In the genomic region with DNA sequence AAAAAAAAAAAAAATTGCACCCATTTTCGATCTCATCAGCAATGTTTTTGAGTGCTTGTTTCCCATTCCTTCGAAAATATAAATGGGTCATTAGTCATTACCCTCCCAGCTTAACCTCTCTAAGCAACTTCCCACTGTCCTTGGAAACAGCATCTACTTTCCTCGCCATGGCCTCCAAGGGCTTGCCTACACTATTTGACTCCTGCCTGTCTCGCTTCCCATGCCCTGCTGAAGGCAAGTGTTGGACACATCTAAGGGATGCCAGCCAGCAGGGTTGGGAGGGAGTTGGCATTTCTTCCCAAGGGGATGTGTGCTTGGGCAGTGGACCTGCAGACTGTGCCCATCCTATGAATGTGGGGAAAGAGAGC, we compare ENCODE assay signal across 12 cellular contexts. TPM values are rescaled to one million over a fixed set of nuclear protein-coding genes. Genes with fewer than 3 reads are reported as not detected.
DNase-seq lines count a peak whose midpoint lies in the region; ATAC-seq and TF ChIP-seq lines count a peak whose summit lies in the region.
"Had no signal": no experiment of that assay in that cellular context is flagged by ENCODE, and none has a peak within 500 bp of the region (broad histone marks: within the 10 kb centered on the region; RNA-seq: fewer than 3 reads in every experiment).

No MANE protein-coding gene starts in this region.

- no peaks in the 10 kb centered on the region for H3K9me2 ChIP-seq in GM23248 (ENCODE audit: insufficient read depth)

- 47 to 52% methylated on average over 4 of the region's 4 CpGs for WGBS in GM23248 (ENCODE audit: low coverage in 1 of 2, low lambda C conversion rate in 2 of 2, missing lambda C conversion rate in 2 of 2), 2 experiments

- no peaks in the 10 kb centered on the region for H3K4me1 ChIP-seq in GM23248 (ENCODE audit: insufficient read depth)

- H3K79me2 ChIP-seq in GM23248 (ENCODE audit: insufficient read depth): no peaks in the 10 kb centered on the region

- in situ Hi-C loops in GM23248 (cut with MboI): loop anchor here (10.0 kb wide), 1 partner anchor 149 kb away; no protein-coding TSS in a partner anchor

- peaks cover 37% of the 10 kb centered on the region for H3K36me3 Mint-ChIP-seq in dendritic cell treated with granulocyte-macrophage colony-stimulating factor and Interleukin-4, amounts not matched to agents 40 ng/mL and 50 ng/mL, for 4 days (ENCODE audit: low read depth)
- H3K36me3 Mint-ChIP-seq: CD4-positive, alpha-beta memory T cell; natural killer cell had no signal

- no peaks in the 10 kb centered on the region for H3K9me3 ChIP-seq in GM23248 (ENCODE audit: low read depth)
- H3K9me3 ChIP-seq: Peyer's patch, tibial artery had no signal

- peak; percentile 30 for ATAC-seq in omental fat pad (ENCODE audit: low FRiP score)
- ATAC-seq in GM18498 (IDR thresholded peaks at IDR 0.05; ENCODE audit: unreplicated experiment): no peak

- peak; percentile 38 for DNase-seq in GM23248
- peak; percentile 42 for DNase-seq in LHCN-M2 (ENCODE audit: low read depth)
- DNase-seq in omental fat pad (ENCODE audit: low spot score): no peak
- DNase-seq in stimulated activated CD4-positive, alpha-beta T cell treated with anti-CD3 and anti-CD28 coated beads, Interleukin-4, amount 100 ng/mL, for 1 hour: no peak
- no peak for DNase-seq in A172 (ENCODE audit: low spot score)
- DNase-seq: cortex of kidney had no signal

- intact Hi-C loops in dendritic cell treated with granulocyte-macrophage colony-stimulating factor and Interleukin-4, amounts not matched to agents 40 ng/mL and 50 ng/mL, for 4 days (cut with micrococcal nuclease): loop anchor here (1.0 to 10.0 kb wide), 2 partner anchors 51 to 154 kb away; partner anchors contain the start of gene CCL24

- no peak overlapping the region for H3K4me2 ChIP-seq in GM23248 (ENCODE audit: unreplicated experiment)

- H3K27me3 Mint-ChIP-seq in dendritic cell treated with granulocyte-macrophage colony-stimulating factor and Interleukin-4, amounts not matched to agents 40 ng/mL and 50 ng/mL, for 4 days: peaks cover 1% of the 10 kb centered on the region

- H4K20me1 ChIP-seq in GM23248 (ENCODE audit: insufficient read depth): no peaks in the 10 kb centered on the region

- TF ChIP-seq CTCF in omental fat pad (IDR thresholded peaks at IDR 0.05): no peak

- no peak overlapping the region for H3K27ac ChIP-seq in GM23248
- H3K27ac ChIP-seq: Peyer's patch, tibial artery had no signal

- H3K27me3 ChIP-seq in GM23248 (replicated peaks; ENCODE audit: insufficient read depth): no peaks in the 10 kb centered on the region
- H3K27me3 ChIP-seq: Peyer's patch had no signal

- no peak overlapping the region for H3K9ac ChIP-seq in GM23248

- H3K4me3 ChIP-seq in GM23248: no peak overlapping the region
- H3K4me3 ChIP-seq: Peyer's patch, tibial artery had no signal

- H3F3A ChIP-seq in GM23248 (ENCODE audit: insufficient read depth): no peaks in the 10 kb centered on the region

- no peaks in the 10 kb centered on the region for H3K36me3 ChIP-seq in GM23248 (ENCODE audit: low read depth)
- H3K36me3 ChIP-seq: Peyer's patch, tibial artery had no signal

- H3K4me1 Mint-ChIP-seq in dendritic cell treated with granulocyte-macrophage colony-stimulating factor and Interleukin-4, amounts not matched to agents 40 ng/mL and 50 ng/mL, for 4 days (ENCODE audit: low read depth): peaks cover 74% of the 10 kb centered on the region

- H3K27ac Mint-ChIP-seq in dendritic cell treated with granulocyte-macrophage colony-stimulating factor and Interleukin-4, amounts not matched to agents 40 ng/mL and 50 ng/mL, for 4 days: peak overlapping the region; percentile 75
- H3K27ac Mint-ChIP-seq: natural killer cell had no signal

- H3K9me3 Mint-ChIP-seq in dendritic cell treated with granulocyte-macrophage colony-stimulating factor and Interleukin-4, amounts not matched to agents 40 ng/mL and 50 ng/mL, for 4 days: no peaks in the 10 kb centered on the region
- H3K9me3 Mint-ChIP-seq: natural killer cell had no signal

- peak overlapping the region; percentile 24 for H3K4me3 Mint-ChIP-seq in dendritic cell treated with granulocyte-macrophage colony-stimulating factor and Interleukin-4, amounts not matched to agents 40 ng/mL and 50 ng/mL, for 4 days
- H3K4me3 Mint-ChIP-seq: CD4-positive, alpha-beta memory T cell; natural killer cell had no signal

- H2AFZ ChIP-seq in GM23248: no peak overlapping the region

RNA-seq across cellular contexts. Expression of gene RHBDD2, which starts 12.7 kb away (rescaled TPM):
- total RNA-seq in GM23248 (2014; rRNA removed; shearing (Covaris generic)): 28.1 and 35.5 TPM in 2 replicates
- polyA plus RNA-seq in GM23248 (2016; fragmentation: Nextera tagmentation; extraction: Ambion mirVana): 61.0 and 62.2 TPM in 2 replicates
- total RNA-seq in LHCN-M2 (2014; rRNA removed) (90.6 and 91.0 TPM in 2 replicates), omental fat pad (10 to 100 TPM; 31.8 to 51.9 (median 33.0) TPM)
- 68.3 TPM for polyA plus RNA-seq in LHCN-M2 (2012)
- total RNA-seq in A172 (2014; rRNA removed; shearing (Covaris generic)): 57.2 and 79.5 TPM in 2 replicates

RNA-seq across cellular contexts. Expression of gene POR, which starts 48.8 kb away (rescaled TPM):
- 38.2 and 42.7 TPM in 2 replicates for total RNA-seq in GM23248 (2014; rRNA removed; shearing (Covaris generic))
- polyA plus RNA-seq in GM23248 (2016; fragmentation: Nextera tagmentation; extraction: Ambion mirVana): 54.4 and 58.6 TPM in 2 replicates
- total RNA-seq in LHCN-M2 (2014; rRNA removed) (97.7 and 122 TPM in 2 replicates), omental fat pad (100 to 1,000 TPM; 105 to 243 (median 150) TPM)
- polyA plus RNA-seq in LHCN-M2 (2012): 46.5 TPM
- 70.9 and 72.6 TPM in 2 replicates for total RNA-seq in A172 (2014; rRNA removed; shearing (Covaris generic))

RNA-seq across cellular contexts. Expression of gene CCL24, which starts 52.5 kb away (rescaled TPM):
- not detected in 2 replicates for total RNA-seq in GM23248 (2014; rRNA removed; shearing (Covaris generic))
- polyA plus RNA-seq in GM23248 (2016; fragmentation: Nextera tagmentation; extraction: Ambion mirVana): not detected in 2 replicates
- total RNA-seq in LHCN-M2 (2014; rRNA removed): not detected in 2 replicates
- not detected for polyA plus RNA-seq in LHCN-M2 (2012)
- 10 to 100 TPM in 1 of 4 donors, 1 to 10 TPM in 1, not detected in 2; 2.5 to 10.8 TPM for total RNA-seq in omental fat pad
- total RNA-seq in A172 (2014; rRNA removed; shearing (Covaris generic)): 6.0 TPM in 1 of 2 replicates, not detected in the other
- total RNA-seq: CD4-positive, alpha-beta memory T cell; natural killer cell had no signal
- polyA plus RNA-seq: CD4-positive, alpha-beta memory T cell had no signal

Comparison
In these comparisons a context has a peak if more than half of its experiments do, and no peak if none do; other contexts are left out.
1. DNase-seq: peak in GM23248 (single experiment) and LHCN-M2 (single experiment); none in omental fat pad (single experiment), stimulated activated CD4-positive, alpha-beta T cell treated with anti-CD3 and anti-CD28 coated beads, Interleukin-4, amount 100 ng/mL, for 1 hour (single experiment) and A172 (single experiment).